ENCODE assay signal across 10 cellular contexts in genomic region chr14:25381498-25381897, GRCh38.
A peak's percentile ranks its signal among the peaks of the same experiment; 100 is the strongest.
DNase-seq lines count a peak whose midpoint lies in the region; ATAC-seq and TF ChIP-seq lines count a peak whose summit lies in the region.
"Had no signal": no experiment of that assay in that cellular context is flagged by ENCODE, and none has a peak within 500 bp of the region (broad histone marks: within the 10 kb centered on the region; RNA-seq: fewer than 3 reads in every experiment).

No MANE protein-coding gene starts in this region.

- ATAC-seq in GM19023 (IDR thresholded peaks at IDR 0.05; ENCODE audit: unreplicated experiment), result no peak

- H3K4me1 ChIP-seq in BE2C (no peaks in the 10 kb centered on the region), OCI-LY3 (ENCODE audit: low read length) (no peaks in the 10 kb centered on the region)
- H3K4me1 ChIP-seq: adrenal gland had no signal

- H2AFZ ChIP-seq in OCI-LY3 (ENCODE audit: low read depth, low read length), result no peak overlapping the region

- TF ChIP-seq CTCF in BE2C (IDR thresholded peaks at IDR 0.05; ENCODE audit: low read depth, low read length), result peak; percentile 30; the same call in 1 of the 2 replicates
- TF ChIP-seq CTCF in OCI-LY3 (IDR thresholded peaks at IDR 0.05; ENCODE audit: low read depth, low read length), result peak; percentile 46
- peak; percentile 19 for TF ChIP-seq CTCF in fibroblast of villous mesenchyme (IDR thresholded peaks at IDR 0.05; ENCODE audit: insufficient read depth, low read depth, low read length)

- H3K4me3 ChIP-seq in BE2C (ENCODE audit: low read depth, low read length), result no peak overlapping the region
- no peak overlapping the region for H3K4me3 ChIP-seq in OCI-LY3 (ENCODE audit: low read length)
- H3K4me3 ChIP-seq in fibroblast of villous mesenchyme (ENCODE audit: low read depth, low read length), result no peak overlapping the region
- H3K4me3 ChIP-seq: adrenal gland had no signal

- H3K36me3 ChIP-seq in BE2C, result no peaks in the 10 kb centered on the region
- H3K36me3 ChIP-seq in OCI-LY3 (replicated peaks; ENCODE audit: low read depth, low read length), result no peaks in the 10 kb centered on the region
- H3K36me3 ChIP-seq: adrenal gland had no signal

- no peak overlapping the region for H3K4me2 ChIP-seq in OCI-LY3 (ENCODE audit: low read length)

- H3K27me3 ChIP-seq in BE2C (no peaks in the 10 kb centered on the region), OCI-LY3 (ENCODE audit: low read depth, low read length) (peaks cover 14% of the 10 kb centered on the region)
- H3K27me3 ChIP-seq: adrenal gland had no signal

- no peaks in the 10 kb centered on the region for H4K20me1 ChIP-seq in OCI-LY3 (ENCODE audit: insufficient read depth, low read length)

- no peaks in the 10 kb centered on the region for H3K79me2 ChIP-seq in OCI-LY3 (ENCODE audit: low read length)

- H3K9ac ChIP-seq in OCI-LY3 (ENCODE audit: low read length), result no peak overlapping the region

- no peak overlapping the region for H3K27ac ChIP-seq in OCI-LY3 (ENCODE audit: low read length)
- H3K27ac ChIP-seq: adrenal gland had no signal

- DNase-seq in BE2C, result no peak
- DNase-seq in H4 (ENCODE audit: low spot score), result peak; percentile 16
- DNase-seq in fibroblast of villous mesenchyme (ENCODE audit: low read depth), result no peak
- DNase-seq in epidermal melanocyte (ENCODE audit: insufficient read length, low spot score), result no peak
- no peak for DNase-seq in mesenteric fat pad (ENCODE audit: low spot score)
- no peak for DNase-seq in NK-92 treated with Interleukin-12 subunit alpha and Interleukin-12 subunit beta, amount 100 ng/mL, for 24 hours (lab: John Stamatoyannopoulos, UW)
- DNase-seq: activated CD4-positive, alpha-beta T cell treated with anti-CD3 and anti-CD28 coated beads, Interleukin-2, amount 50 U/mL, for 4 hours had no signal

- H3K9me3 ChIP-seq in BE2C, result no peaks in the 10 kb centered on the region
- no peaks in the 10 kb centered on the region for H3K9me3 ChIP-seq in OCI-LY3 (ENCODE audit: insufficient read depth, low read length)
